In genomic region chr15:33476076-33476475, GRCh38 we compare ENCODE assay signal across 26 cellular contexts.
DNase-seq lines count a peak whose midpoint lies in the region; ATAC-seq, FAIRE-seq and TF ChIP-seq lines count a peak whose summit lies in the region.
"Had no signal": no experiment of that assay in that cellular context is flagged by ENCODE, and none has a peak within 500 bp of the region (broad histone marks: within the 10 kb centered on the region; RNA-seq: fewer than 3 reads in every experiment).

No MANE protein-coding gene starts in this region.

- peaks cover 7% of the 10 kb centered on the region for H3K36me3 Mint-ChIP-seq in MCF 10A (ENCODE audit: insufficient read depth, unreplicated experiment)
- H3K36me3 Mint-ChIP-seq: CD14-positive monocyte; CD4-positive, CD25-positive, alpha-beta regulatory T cell; CD8-positive, alpha-beta T cell had no signal

- H3K9me3 ChIP-seq in breast epithelium, result no peaks in the 10 kb centered on the region
- no peaks in the 10 kb centered on the region for H3K9me3 ChIP-seq in gastrocnemius medialis
- H3K9me3 ChIP-seq: BE2C, BLaER1, Caco-2 had no signal

- no peaks in the 10 kb centered on the region for H3K9me3 Mint-ChIP-seq in MCF 10A (ENCODE audit: unreplicated experiment)

- in situ Hi-C loops in gastrocnemius medialis (cut with MboI; ENCODE audit: low sequenced_read_pairs in 4 of 4), result loop anchor here in 1 of 4 donors (10.0 kb wide), 1 partner anchor 81 kb away; no protein-coding TSS in a partner anchor

- no peak overlapping the region for H3K27ac Mint-ChIP-seq in MCF 10A (ENCODE audit: low read depth, unreplicated experiment)
- H3K27ac Mint-ChIP-seq: CD14-positive monocyte; CD4-positive, CD25-positive, alpha-beta regulatory T cell; CD8-positive, alpha-beta T cell had no signal

- no peaks in the 10 kb centered on the region for H3K36me3 ChIP-seq in breast epithelium
- no peaks in the 10 kb centered on the region for H3K36me3 ChIP-seq in bronchial epithelial cell (ENCODE audit: control insufficient read depth, insufficient read depth, low read length)
- H3K36me3 ChIP-seq in gastrocnemius medialis, result no peaks in the 10 kb centered on the region
- H3K36me3 ChIP-seq: BE2C, BLaER1 had no signal

- no peak for FAIRE-seq in bronchial epithelial cell (lab: Jason Lieb, UNC)
- FAIRE-seq: D721Med, GM12878, GM12892, GM18507 had no signal

- H3K4me1 ChIP-seq in breast epithelium (no peaks in the 10 kb centered on the region), gastrocnemius medialis (peaks cover 11 to 13% of the 10 kb centered on the region in 2 donors)
- H3K4me1 ChIP-seq: BE2C, BLaER1, Caco-2 had no signal

- no peak overlapping the region for H3K4me3 Mint-ChIP-seq in MCF 10A (ENCODE audit: unreplicated experiment)
- H3K4me3 Mint-ChIP-seq: CD14-positive monocyte; CD4-positive, CD25-positive, alpha-beta regulatory T cell; CD8-positive, alpha-beta T cell had no signal

- TF ChIP-seq CTCF in MCF 10A (IDR thresholded peaks at IDR 0.05; ENCODE audit: unreplicated experiment) (no peak), breast epithelium (IDR thresholded peaks at IDR 0.05) (no peak), bronchial epithelial cell (IDR thresholded peaks at IDR 0.05; ENCODE audit: insufficient read depth, low read length, severe bottlenecking) (no peak), gastrocnemius medialis (IDR thresholded peaks at IDR 0.05 in 4 of 5, conservative IDR thresholded peaks at IDR 0.05 in 1 of 5) (no peak)

- intact Hi-C loops in MCF 10A (cut with micrococcal nuclease) (no loop called here), breast epithelium (cut with DNase I; ENCODE audit: low total_unique reads) (no loop called here), gastrocnemius medialis (cut with DNase I; ENCODE audit: low total_unique reads) (no loop called here)

- POLR2A ChIA-PET in MCF 10A (lab: Yijun Ruan, JAX), result no interaction called here

- H3K27ac ChIP-seq in breast epithelium (no peak overlapping the region), gastrocnemius medialis (peak overlapping the region in 3 of 4 donors; percentile 2 to 54 (median 49))
- H3K27ac ChIP-seq: 22Rv1, BLaER1 had no signal

- no peaks in the 10 kb centered on the region for H3K27me3 Mint-ChIP-seq in MCF 10A (ENCODE audit: insufficient read depth, unreplicated experiment)
- H3K27me3 Mint-ChIP-seq: CD4-positive, CD25-positive, alpha-beta regulatory T cell had no signal

- H3K27me3 ChIP-seq in breast epithelium (no peaks in the 10 kb centered on the region), bronchial epithelial cell (ENCODE audit: control insufficient read depth, insufficient read depth, low read length) (no peaks in the 10 kb centered on the region), gastrocnemius medialis (no peaks in the 10 kb centered on the region)
- H3K27me3 ChIP-seq: BE2C, BLaER1 had no signal

- H3K4me1 Mint-ChIP-seq in MCF 10A (ENCODE audit: insufficient read depth, unreplicated experiment), result no peaks in the 10 kb centered on the region
- H3K4me1 Mint-ChIP-seq: CD14-positive monocyte; CD4-positive, CD25-positive, alpha-beta regulatory T cell had no signal

- no TSS peak for BruUV-seq in MCF 10A (replicated peaks; lab: Mats Ljungman, UMichigan)

- H3K4me3 ChIP-seq in breast epithelium (no peak overlapping the region), bronchial epithelial cell (ENCODE audit: low read depth, low read length) (no peak overlapping the region), gastrocnemius medialis (no peak overlapping the region)
- H3K4me3 ChIP-seq: BLaER1, GM12878 had no signal

- CTCF ChIA-PET in MCF 10A (lab: Yijun Ruan, JAX), result no interaction called here

- DNase-seq in MCF 10A (ENCODE audit: unreplicated experiment) (peak; percentile 11), breast epithelium (ENCODE audit: low spot score in 2 of 2) (no peak), bronchial epithelial cell (ENCODE audit: low read depth) (peak; percentile 46), foreskin melanocyte (peak; percentile 53), gastrocnemius medialis (no peak), DMS53 treated with DMSO at 0.1 percent for 48 hours (lab: John Stamatoyannopoulos, UW; ENCODE audit: unreplicated experiment) (no peak), hypothalamus (lab: John Stamatoyannopoulos, UW) (no peak)
- DNase-seq: ACHN; BE2C; C1 segment of cervical spinal cord; Caco-2; Calu3; CD4-positive, CD25-positive, alpha-beta regulatory T cell; CD8-positive, alpha-beta T cell; DMS79; DND-41; EL; GDM1 had no signal

- ATAC-seq in gastrocnemius medialis (no peak), HG02798 (IDR thresholded peaks at IDR 0.05; ENCODE audit: poor library complexity, unreplicated experiment) (no peak)
- ATAC-seq: CD8-positive, alpha-beta T cell; GM12878 had no signal

- TF ChIP-seq POLR2A in breast epithelium (IDR thresholded peaks at IDR 0.05), result no peak
- TF ChIP-seq POLR2A in gastrocnemius medialis (IDR thresholded peaks at IDR 0.05), result no peak

Comparison
In these comparisons a context has a peak if more than half of its experiments do, and no peak if none do; other contexts are left out.
1. DNase-seq: peak in MCF 10A (single experiment), bronchial epithelial cell (single experiment) and foreskin melanocyte (single experiment); none in breast epithelium (0 of 2), gastrocnemius medialis (0 of 2), DMS53 treated with DMSO at 0.1 percent for 48 hours (single experiment) and hypothalamus (0 of 51).
2. H3K27ac ChIP-seq: peak in gastrocnemius medialis (3 of 4); none in breast epithelium (0 of 2).